Comparison of ENCODE assay signal across 8 cellular contexts in the genomic region with DNA sequence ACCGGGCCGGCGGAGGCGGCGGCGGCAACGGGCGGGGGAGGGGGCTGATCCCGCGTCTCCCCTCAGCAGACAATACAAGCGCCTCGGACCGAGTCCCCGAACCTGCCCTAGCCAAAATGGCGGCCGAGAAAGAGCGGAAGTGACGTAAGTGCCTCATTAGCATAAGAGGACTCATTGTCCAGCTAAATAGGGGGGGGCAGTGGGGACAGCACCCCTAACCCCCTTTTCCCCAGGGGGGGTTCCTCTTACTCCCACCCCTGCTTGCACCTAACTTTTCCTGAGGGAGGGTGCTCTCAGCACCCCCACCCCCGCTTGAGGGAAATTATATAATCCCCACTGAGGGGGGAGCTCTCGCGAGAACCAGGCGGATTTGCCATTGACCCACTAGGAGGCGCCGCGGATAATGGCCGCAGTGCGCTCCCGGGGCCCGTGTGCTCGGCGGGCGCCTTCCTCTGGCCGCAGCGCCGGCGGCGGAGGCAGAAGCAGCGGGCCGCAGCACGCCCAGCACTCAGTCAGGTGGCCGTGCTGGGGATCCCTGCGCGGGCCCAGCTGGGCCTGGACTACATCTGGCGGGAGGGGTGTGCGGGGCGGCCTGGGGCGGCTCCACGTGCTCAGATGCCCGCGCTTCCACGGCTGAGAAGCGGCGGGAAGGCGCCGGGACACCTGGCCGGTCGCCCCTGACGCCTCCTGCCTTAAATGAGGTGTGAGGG. TPM values are rescaled to one million over a fixed set of nuclear protein-coding genes. Genes with fewer than 3 reads are reported as not detected.
A peak's percentile ranks its signal among the peaks of the same experiment; 100 is the strongest.
DNase-seq lines count a peak whose midpoint lies in the region; ATAC-seq and TF ChIP-seq lines count a peak whose summit lies in the region.

Gene ADNP, minus strand, starts transcription at position 132 of the 710 bp plus-strand sequence. CDS start 27,441 bp downstream, outside the sequence.

- H3K4me3 Mint-ChIP-seq in HFFc6, result peak within 1 kb of the TSS; percentile 93
- peak within 1 kb of the TSS; percentile 85 for H3K4me3 Mint-ChIP-seq in activated naive CD4-positive, alpha-beta T cell treated with anti-CD3 and anti-CD28 coated beads for 36 hours

- peak; percentile 68 for TF ChIP-seq CTCF in GM10248 (IDR thresholded peaks at IDR 0.05; ENCODE audit: control extremely low read depth, extremely low read depth, low read depth, missing control alignments)
- peak; percentile 85 for TF ChIP-seq CTCF in HFFc6 (IDR thresholded peaks at IDR 0.05)
- peak; percentile 60 for TF ChIP-seq CTCF in NB4 (IDR thresholded peaks at IDR 0.05; ENCODE audit: low read depth, low read length)
- TF ChIP-seq CTCF in gastroesophageal sphincter (IDR thresholded peaks at IDR 0.05), result peak; percentile 71 to 91 (median 90)
- peak; percentile 89 for TF ChIP-seq CTCF in neutrophil (IDR thresholded peaks at IDR 0.05)
- TF ChIP-seq CTCF in subcutaneous adipose tissue (IDR thresholded peaks at IDR 0.05; ENCODE audit: low read depth), result no peak

- CTCF ChIA-PET in GM10248 (lab: Yijun Ruan, JAX), result interaction anchor here (0.9 to 13.0 kb wide), 22 partner anchors 9 to 158 kb away, joined by 3 to 220 read pairs (median 4); partner anchors contain the start of genes BCAS4, DPM1 and MOCS3
- CTCF ChIA-PET in activated naive CD4-positive, alpha-beta T cell treated with anti-CD3 and anti-CD28 coated beads for 36 hours (lab: Charles Lee), result interaction anchor here (0.9 to 4.2 kb wide), 9 partner anchors 10 to 137 kb away, joined by 3 to 23 read pairs (median 4); partner anchors contain the start of genes BCAS4, DPM1 and MOCS3

- H3K4me3 ChIP-seq in NB4 (ENCODE audit: low read depth, low read length), result peak within 1 kb of the TSS; percentile 93
- peak within 1 kb of the TSS; percentile 90 to 100 for H3K4me3 ChIP-seq in gastroesophageal sphincter
- peak within 1 kb of the TSS; percentile 79 to 84 for H3K4me3 ChIP-seq in neutrophil (ENCODE audit: low read depth in 1 of 2, low read length in 1 of 2)

- peaks cover 40% of the 10 kb centered on the region for H3K36me3 Mint-ChIP-seq in HFFc6 (ENCODE audit: low read depth)
- peaks cover 44% of the 10 kb centered on the region for H3K36me3 Mint-ChIP-seq in activated naive CD4-positive, alpha-beta T cell treated with anti-CD3 and anti-CD28 coated beads for 36 hours (ENCODE audit: low read depth)

- ATAC-seq in gastroesophageal sphincter, result peak; percentile 93

- H3K27ac ChIP-seq in gastroesophageal sphincter, result peak within 1 kb of the TSS; percentile 97 to 99 (median 98)
- peak within 1 kb of the TSS; percentile 94 for H3K27ac ChIP-seq in neutrophil

- peaks cover 3 to 46% (median 15%) of the 10 kb centered on the region in 3 donors for H3K4me1 ChIP-seq in gastroesophageal sphincter
- peaks cover 19 to 43% of the 10 kb centered on the region in 2 experiments for H3K4me1 ChIP-seq in neutrophil (ENCODE audit: control insufficient read depth in 1 of 2, insufficient read depth in 1 of 2, low read depth in 1 of 2, low read length in 1 of 2)

- DNase-seq in GM10248 (ENCODE audit: extremely low spot score), result peak; percentile 84
- peak; percentile 77 for DNase-seq in HFFc6
- peak; percentile 96 for DNase-seq in NB4 (ENCODE audit: low read depth)
- peak; percentile 98 for DNase-seq in SK-N-DZ (ENCODE audit: low spot score)
- DNase-seq in activated naive CD4-positive, alpha-beta T cell treated with anti-CD3 and anti-CD28 coated beads for 36 hours, result peak; percentile 91

- intact Hi-C loops in activated naive CD4-positive, alpha-beta T cell treated with anti-CD3 and anti-CD28 coated beads for 36 hours (cut with micrococcal nuclease), result loop anchor here (1.0 to 5.0 kb wide), 3 partner anchors 27 to 419 kb away; partner anchors contain the start of genes DPM1, MOCS3, PARD6B and PTPN1

- no peaks in the 10 kb centered on the region for H3K9me3 Mint-ChIP-seq in HFFc6
- no peaks in the 10 kb centered on the region for H3K9me3 Mint-ChIP-seq in activated naive CD4-positive, alpha-beta T cell treated with anti-CD3 and anti-CD28 coated beads for 36 hours

- H3K36me3 ChIP-seq in gastroesophageal sphincter (peaks cover 0 to 35% of the 10 kb centered on the region in 2 donors), neutrophil (peaks cover 36% of the 10 kb centered on the region)

- no peaks in the 10 kb centered on the region for H3K9me3 ChIP-seq in gastroesophageal sphincter
- no peaks in the 10 kb centered on the region for H3K9me3 ChIP-seq in neutrophil

- H3K4me1 Mint-ChIP-seq in HFFc6 (ENCODE audit: low read depth), result peaks cover 64% of the 10 kb centered on the region
- peaks cover 31% of the 10 kb centered on the region for H3K4me1 Mint-ChIP-seq in activated naive CD4-positive, alpha-beta T cell treated with anti-CD3 and anti-CD28 coated beads for 36 hours (ENCODE audit: low read depth)

- POLR2A ChIA-PET in GM10248 (lab: Yijun Ruan, JAX), result interaction anchor here (0.5 to 4.2 kb wide), 11 partner anchors 10 to 968 kb away, joined by 3 to 27 read pairs (median 5); partner anchors contain the start of genes BCAS4, DPM1 and MOCS3

- H3K27ac Mint-ChIP-seq in HFFc6, result peak within 1 kb of the TSS; percentile 93
- H3K27ac Mint-ChIP-seq in activated naive CD4-positive, alpha-beta T cell treated with anti-CD3 and anti-CD28 coated beads for 36 hours, result peak within 1 kb of the TSS; percentile 95

- peak; percentile 69 for TF ChIP-seq POLR2A in NB4 (IDR thresholded peaks at IDR 0.05; ENCODE audit: extremely low read depth, insufficient read length)
- TF ChIP-seq POLR2A in gastroesophageal sphincter (IDR thresholded peaks at IDR 0.05), result peak; percentile 57 to 80

- H3K27me3 ChIP-seq in gastroesophageal sphincter (no peaks in the 10 kb centered on the region), neutrophil (no peaks in the 10 kb centered on the region)

- WGBS in gastroesophageal sphincter (ENCODE audit: low coverage in 1 of 2), 2 donors, result 0% methylated on average over 1 of the region's 58 CpGs; no CpG with 5 or more reads in 1 of the 2 donors

- no peak for TF ChIP-seq EP300 in gastroesophageal sphincter (IDR thresholded peaks at IDR 0.05)

- H3K27me3 Mint-ChIP-seq in HFFc6 (ENCODE audit: insufficient read depth), result no peaks in the 10 kb centered on the region; the same call in none of the 2 replicates
- no peaks in the 10 kb centered on the region for H3K27me3 Mint-ChIP-seq in activated naive CD4-positive, alpha-beta T cell treated with anti-CD3 and anti-CD28 coated beads for 36 hours (ENCODE audit: low read depth)

RNA-seq across cellular contexts. Expression of gene ADNP, which starts in this region (rescaled TPM):
- 10 to 100 TPM; 56.5 to 68.8 (median 57.3) TPM for total RNA-seq in HFFc6 (2021; fragmentation: NEBNext Ultra II Directional; extraction: Animal tissue kit (Norgen Biotek cat#: 25700))
- polyA plus RNA-seq in SK-N-DZ (2014; cell fraction: cytosol; rRNA removed), result 42.7 and 46.4 TPM in 2 replicates
- 44.4 and 77.6 TPM in 2 replicates for polyA plus RNA-seq in SK-N-DZ (2014; cell fraction: nucleus; rRNA removed)
- 10 to 100 TPM; 44.8 to 50.8 TPM for total RNA-seq in activated naive CD4-positive, alpha-beta T cell treated with anti-CD3 and anti-CD28 coated beads for 36 hours
- total RNA-seq in gastroesophageal sphincter (10 to 100 TPM; 51.4 to 67.2 (median 55.4) TPM), subcutaneous adipose tissue (10 to 100 TPM; 48.2 to 54.9 (median 52.7) TPM)

Comparison
In these comparisons a context has a peak if more than half of its experiments do, and no peak if none do; other contexts are left out.
1. Peak in every context shown above with its lines: DNase-seq, ATAC-seq, H3K4me3 ChIP-seq and H3K27ac ChIP-seq.